Comparison of ENCODE assay signal across 15 cellular contexts in genomic region chr2:55421326-55421725, GRCh38. TPM values are rescaled to one million over a fixed set of nuclear protein-coding genes. Genes with fewer than 3 reads are reported as not detected.
DNase-seq lines count a peak whose midpoint lies in the region; ATAC-seq and TF ChIP-seq lines count a peak whose summit lies in the region.
"Had no signal": no experiment of that assay in that cellular context is flagged by ENCODE, and none has a peak within 500 bp of the region (broad histone marks: within the 10 kb centered on the region; RNA-seq: fewer than 3 reads in every experiment).

No MANE protein-coding gene starts in this region.

- peaks cover 8% of the 10 kb centered on the region for H3F3A ChIP-seq in GM23248 (ENCODE audit: insufficient read depth)

- H3K4me3 Mint-ChIP-seq in CD4-positive, CD25-positive, alpha-beta regulatory T cell: peak overlapping the region; percentile 70 to 96 (median 82)
- peak overlapping the region; percentile 50 for H3K4me3 Mint-ChIP-seq in activated CD8-positive, alpha-beta T cell treated with anti-CD3 and anti-CD28 coated beads for 36 hours
- peak overlapping the region; percentile 36 for H3K4me3 Mint-ChIP-seq in mesothelial cell of epicardium

- in situ Hi-C loops in GM23248 (cut with MboI): no loop called here

- no peaks in the 10 kb centered on the region for H3K36me3 ChIP-seq in CD4-positive, CD25-positive, alpha-beta regulatory T cell (ENCODE audit: control insufficient read depth, insufficient read depth, low read length)
- no peaks in the 10 kb centered on the region for H3K36me3 ChIP-seq in GM23248 (ENCODE audit: low read depth)
- H3K36me3 ChIP-seq: sigmoid colon, SJSA1 had no signal

- no peak for TF ChIP-seq CTCF in activated CD8-positive, alpha-beta T cell treated with anti-CD3 and anti-CD28 coated beads for 36 hours (IDR thresholded peaks at IDR 0.05)
- no peak for TF ChIP-seq CTCF in mesothelial cell of epicardium (IDR thresholded peaks at IDR 0.05; ENCODE audit: unreplicated experiment)

- no peak overlapping the region for H3K27ac Mint-ChIP-seq in CD4-positive, CD25-positive, alpha-beta regulatory T cell
- no peak overlapping the region for H3K27ac Mint-ChIP-seq in activated CD8-positive, alpha-beta T cell treated with anti-CD3 and anti-CD28 coated beads for 36 hours
- no peak overlapping the region for H3K27ac Mint-ChIP-seq in mesothelial cell of epicardium

- H2AFZ ChIP-seq in GM23248: peak overlapping the region; percentile 86

- intact Hi-C loops in activated CD8-positive, alpha-beta T cell treated with anti-CD3 and anti-CD28 coated beads for 36 hours (cut with micrococcal nuclease): loop anchor here (10.0 kb wide), 1 partner anchor 137 kb away; no protein-coding TSS in a partner anchor

- H3K27me3 Mint-ChIP-seq in CD4-positive, CD25-positive, alpha-beta regulatory T cell: peaks cover 33% of the 10 kb centered on the region
- H3K27me3 Mint-ChIP-seq in activated CD8-positive, alpha-beta T cell treated with anti-CD3 and anti-CD28 coated beads for 36 hours: no peaks in the 10 kb centered on the region
- H3K27me3 Mint-ChIP-seq in mesothelial cell of epicardium (ENCODE audit: low read depth): peaks cover 5% of the 10 kb centered on the region

- peaks cover 30% of the 10 kb centered on the region for H3K79me2 ChIP-seq in GM23248 (ENCODE audit: insufficient read depth)

- POLR2A ChIA-PET in activated CD8-positive, alpha-beta T cell treated with anti-CD3 and anti-CD28 coated beads for 36 hours (lab: Charles Lee): no interaction called here

- H3K36me3 Mint-ChIP-seq in CD4-positive, CD25-positive, alpha-beta regulatory T cell: no peaks in the 10 kb centered on the region
- H3K36me3 Mint-ChIP-seq in activated CD8-positive, alpha-beta T cell treated with anti-CD3 and anti-CD28 coated beads for 36 hours (ENCODE audit: low read depth): no peaks in the 10 kb centered on the region
- H3K36me3 Mint-ChIP-seq in mesothelial cell of epicardium: no peaks in the 10 kb centered on the region

- WGBS in GM23248 (ENCODE audit: low coverage in 1 of 2, low lambda C conversion rate in 2 of 2, missing lambda C conversion rate in 2 of 2), 2 experiments: 92 to 96% methylated on average over 5 of the region's 5 CpGs

- H3K4me1 Mint-ChIP-seq in CD4-positive, CD25-positive, alpha-beta regulatory T cell: peaks cover 4 to 37% (median 28%) of the 10 kb centered on the region in 4 donors
- peaks cover 24% of the 10 kb centered on the region for H3K4me1 Mint-ChIP-seq in activated CD8-positive, alpha-beta T cell treated with anti-CD3 and anti-CD28 coated beads for 36 hours (ENCODE audit: low read depth)
- H3K4me1 Mint-ChIP-seq in mesothelial cell of epicardium: peaks cover 21% of the 10 kb centered on the region

- no peaks in the 10 kb centered on the region for H4K20me1 ChIP-seq in GM23248 (ENCODE audit: insufficient read depth)

- H3K27ac ChIP-seq in CD4-positive, CD25-positive, alpha-beta regulatory T cell (ENCODE audit: insufficient read depth, low read length, poor library complexity, severe bottlenecking): no peak overlapping the region
- no peak overlapping the region for H3K27ac ChIP-seq in GM23248

- CTCF ChIA-PET in activated CD8-positive, alpha-beta T cell treated with anti-CD3 and anti-CD28 coated beads for 36 hours (lab: Charles Lee): interaction anchor here (1.4 kb wide), 1 partner anchor 10 kb away, joined by 9 read pairs; no protein-coding TSS in a partner anchor

- no peak overlapping the region for H3K9ac ChIP-seq in GM23248

- no peaks in the 10 kb centered on the region for H3K9me3 ChIP-seq in CD4-positive, CD25-positive, alpha-beta regulatory T cell (ENCODE audit: control insufficient read depth in 2 of 2, low read length in 2 of 2)
- H3K9me3 ChIP-seq in GM23248 (ENCODE audit: low read depth): no peaks in the 10 kb centered on the region
- H3K9me3 ChIP-seq: sigmoid colon, SJSA1 had no signal

- peaks cover 0 to 2% (median 0%) of the 10 kb centered on the region in 7 donors for H3K9me3 Mint-ChIP-seq in CD4-positive, CD25-positive, alpha-beta regulatory T cell
- no peaks in the 10 kb centered on the region for H3K9me3 Mint-ChIP-seq in activated CD8-positive, alpha-beta T cell treated with anti-CD3 and anti-CD28 coated beads for 36 hours
- H3K9me3 Mint-ChIP-seq in mesothelial cell of epicardium: no peaks in the 10 kb centered on the region

- no peak for DNase-seq in CD4-positive, CD25-positive, alpha-beta regulatory T cell
- no peak for DNase-seq in GM23248
- DNase-seq in activated CD8-positive, alpha-beta T cell treated with anti-CD3 and anti-CD28 coated beads for 36 hours: no peak
- DNase-seq in mesothelial cell of epicardium (ENCODE audit: low spot score in 2 of 2, unreplicated experiment in 2 of 2): no peak
- no peak for DNase-seq in C1 segment of cervical spinal cord (lab: John Stamatoyannopoulos, UW)
- DNase-seq in T1000 (lab: John Stamatoyannopoulos, UW): no peak
- no peak for DNase-seq in HPDE6-E6E7 (ENCODE audit: extremely low spot score)
- DNase-seq in NCI-H2196 treated with DMSO at 0.1 percent for 48 hours (lab: John Stamatoyannopoulos, UW; ENCODE audit: unreplicated experiment): no peak
- DNase-seq: activated CD4-positive, CD25-positive, alpha-beta regulatory T cell; activated effector memory CD4-positive, alpha-beta T cell treated with anti-CD3 and anti-CD28 coated beads, Interleukin-2, amount 50 U/mL, for 16 hours; cerebellar nuclear complex; GF-D8; NCI-H2029 treated with DMSO at 0.1 percent for 48 hours; sigmoid colon had no signal

- H3K4me1 ChIP-seq in CD4-positive, CD25-positive, alpha-beta regulatory T cell (ENCODE audit: control insufficient read depth, insufficient read depth, low read length, poor library complexity, severe bottlenecking): peaks cover 19% of the 10 kb centered on the region
- H3K4me1 ChIP-seq in GM23248 (ENCODE audit: insufficient read depth): peaks cover 21% of the 10 kb centered on the region

- H3K9me2 ChIP-seq in GM23248 (ENCODE audit: insufficient read depth): no peaks in the 10 kb centered on the region

- peaks cover 3% of the 10 kb centered on the region for H3K27me3 ChIP-seq in CD4-positive, CD25-positive, alpha-beta regulatory T cell (ENCODE audit: control insufficient read depth, insufficient read depth, low read length)
- no peaks in the 10 kb centered on the region for H3K27me3 ChIP-seq in GM23248 (replicated peaks; ENCODE audit: insufficient read depth)
- H3K27me3 ChIP-seq: sigmoid colon, SJSA1 had no signal

- H3K4me2 ChIP-seq in GM23248 (ENCODE audit: unreplicated experiment): no peak overlapping the region

- ATAC-seq in CD4-positive, CD25-positive, alpha-beta regulatory T cell (ENCODE audit: low read depth in 2 of 2): no peak
- no peak for ATAC-seq in activated CD8-positive, alpha-beta T cell treated with anti-CD3 and anti-CD28 coated beads for 36 hours

- H3K4me3 ChIP-seq in CD4-positive, CD25-positive, alpha-beta regulatory T cell (ENCODE audit: low read depth, low read length): no peak overlapping the region
- no peak overlapping the region for H3K4me3 ChIP-seq in GM23248

RNA-seq across cellular contexts. Expression of gene CCDC88A, which starts 1.7 kb away (rescaled TPM):
- total RNA-seq in CD4-positive, CD25-positive, alpha-beta regulatory T cell: 19.1 TPM
- 1 to 10 TPM; 1.4 to 2.6 (median 2.2) TPM for polyA plus RNA-seq in CD4-positive, CD25-positive, alpha-beta regulatory T cell
- 32.4 and 50.2 TPM in 2 replicates for total RNA-seq in GM23248 (2014; rRNA removed; shearing (Covaris generic))
- polyA plus RNA-seq in GM23248 (2016; fragmentation: Nextera tagmentation; extraction: Ambion mirVana): 25.8 and 30.4 TPM in 2 replicates
- total RNA-seq in activated CD8-positive, alpha-beta T cell treated with anti-CD3 and anti-CD28 coated beads for 36 hours: 10 to 100 TPM; 14.8 to 15.8 TPM
- total RNA-seq in mesothelial cell of epicardium: 48.6 to 60.1 TPM (median 51.9 TPM) in 3 replicates
